ENCODE assay signal across 8 cellular contexts in the genomic region with DNA sequence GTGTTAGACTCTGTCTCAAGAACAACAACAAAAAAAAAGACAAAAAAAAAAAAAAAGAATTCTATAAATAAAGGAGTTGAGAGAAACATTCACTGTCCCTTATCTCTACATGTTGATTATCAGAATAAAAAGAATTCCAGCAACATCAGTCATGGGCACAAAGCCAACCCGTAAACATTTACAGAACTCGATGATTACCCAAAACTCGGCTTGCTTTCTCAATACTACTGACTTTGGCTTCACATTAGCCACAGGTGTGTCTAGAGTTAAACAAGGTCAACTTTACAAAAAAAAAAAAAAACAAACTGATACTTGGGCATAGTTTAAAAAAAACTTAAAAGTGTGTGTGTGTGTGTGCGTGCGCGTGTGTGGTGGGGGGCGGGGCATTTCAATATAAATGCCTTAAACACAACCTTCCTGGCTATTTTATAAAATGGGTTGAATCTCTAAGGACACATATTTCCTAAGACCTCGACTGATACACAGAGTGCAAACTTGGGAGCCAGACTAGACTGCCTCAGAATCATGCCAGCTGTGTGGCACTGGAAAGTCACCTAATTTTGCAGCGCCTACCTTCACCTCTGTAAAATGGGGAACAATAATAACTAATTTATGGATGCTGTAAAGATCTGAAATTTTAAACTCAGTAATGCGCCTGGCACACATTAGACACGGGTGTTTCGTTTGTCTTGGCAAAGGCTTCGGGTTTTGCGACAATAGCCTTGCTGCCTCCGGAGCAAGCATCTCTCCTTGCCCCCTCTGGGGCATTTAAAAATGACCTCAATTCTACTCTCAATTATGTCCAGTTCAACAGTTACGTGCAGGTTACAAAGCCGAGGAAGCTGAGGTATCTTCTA.
DNase-seq lines count a peak whose midpoint lies in the region; ATAC-seq, FAIRE-seq and TF ChIP-seq lines count a peak whose summit lies in the region.

No MANE protein-coding gene starts in this region.

- peaks cover 0 to 9% of the 10 kb centered on the region in 2 donors for H3K36me3 ChIP-seq in duodenal mucosa (ENCODE audit: control insufficient read depth in 1 of 2, insufficient read depth in 2 of 2, low read length in 2 of 2)
- no peaks in the 10 kb centered on the region for H3K36me3 ChIP-seq in muscle layer of colon (ENCODE audit: insufficient read depth, low read length)

- FAIRE-seq in D721Med (lab: Jason Lieb, UNC), result no peak

- TF ChIP-seq CTCF in D721Med (IDR thresholded peaks at IDR 0.05; ENCODE audit: insufficient read depth, missing control alignments), result no peak

- H3K4me1 ChIP-seq in duodenal mucosa (ENCODE audit: control insufficient read depth in 1 of 2, insufficient read depth in 2 of 2, low read length in 2 of 2) (peaks cover 0 to 8% of the 10 kb centered on the region in 2 donors), muscle layer of colon (ENCODE audit: insufficient read depth, low read length) (peaks cover 4% of the 10 kb centered on the region)

- H3K27ac ChIP-seq in duodenal mucosa (ENCODE audit: low read depth, low read length) (no peak overlapping the region), muscle layer of colon (ENCODE audit: low read depth, low read length) (peak overlapping the region; percentile 72)

- ATAC-seq in GM18499 (IDR thresholded peaks at IDR 0.05; ENCODE audit: insufficient read depth, unreplicated experiment), result peak; percentile 30
- ATAC-seq in HG02852 (IDR thresholded peaks at IDR 0.05; ENCODE audit: unreplicated experiment), result peak; percentile 16

- H3K9ac ChIP-seq in duodenal mucosa (ENCODE audit: low read depth in 1 of 2, low read length in 2 of 2) (peak overlapping the region; percentile 10 to 50), muscle layer of colon (ENCODE audit: low read length) (peak overlapping the region; percentile 19)

- H3K9me3 ChIP-seq in duodenal mucosa (ENCODE audit: control insufficient read depth in 1 of 2, low read length in 2 of 2), result no peaks in the 10 kb centered on the region
- no peaks in the 10 kb centered on the region for H3K9me3 ChIP-seq in muscle layer of colon (ENCODE audit: low read length)

- H3K4me3 ChIP-seq in duodenal mucosa (ENCODE audit: low read depth in 1 of 2, low read length in 2 of 2), result peak overlapping the region; percentile 70 to 83
- peak overlapping the region; percentile 71 to 90 for H3K4me3 ChIP-seq in muscle layer of colon (ENCODE audit: low read depth in 1 of 2, low read length in 2 of 2)

- H3K27me3 ChIP-seq in duodenal mucosa (ENCODE audit: control insufficient read depth in 1 of 2, insufficient read depth in 2 of 2, low read length in 2 of 2) (no peaks in the 10 kb centered on the region), muscle layer of colon (ENCODE audit: control insufficient read depth in 1 of 2, insufficient read depth in 2 of 2, low read length in 2 of 2) (no peaks in the 10 kb centered on the region)

- DNase-seq in AG08396 (ENCODE audit: low spot score) (peak; percentile 61), NOMO-1 treated with DMSO at 0.1 percent for 48 hours (lab: John Stamatoyannopoulos, UW; ENCODE audit: unreplicated experiment) (peak; percentile 41), globus pallidus (ENCODE audit: low spot score) (no peak), D721Med (ENCODE audit: insufficient read length, low spot score) (no peak)

Comparison
In these comparisons a context has a peak if more than half of its experiments do, and no peak if none do; other contexts are left out.
1. DNase-seq: peak in AG08396 (single experiment) and NOMO-1 treated with DMSO at 0.1 percent for 48 hours (single experiment); none in globus pallidus (single experiment) and D721Med (single experiment).